9 cellular contexts compared by ENCODE assay signal in genomic region chr2:74181739-74182138, GRCh38. TPM values are rescaled to one million over a fixed set of nuclear protein-coding genes. Genes with fewer than 3 reads are reported as not detected.
DNase-seq lines count a peak whose midpoint lies in the region; ATAC-seq and TF ChIP-seq lines count a peak whose summit lies in the region.
"Had no signal": no experiment of that assay in that cellular context is flagged by ENCODE, and none has a peak within 500 bp of the region (broad histone marks: within the 10 kb centered on the region; RNA-seq: fewer than 3 reads in every experiment).

No MANE protein-coding gene starts in this region.

- no peaks in the 10 kb centered on the region for H3K9me3 ChIP-seq in PC-3 (ENCODE audit: low read length)
- H3K9me3 ChIP-seq in iPS-15b (ENCODE audit: control insufficient read depth, insufficient read depth, low read length), result no peaks in the 10 kb centered on the region

- no peaks in the 10 kb centered on the region for H3K36me3 ChIP-seq in PC-3 (ENCODE audit: low read depth, low read length)
- H3K36me3 ChIP-seq in iPS-15b (ENCODE audit: control insufficient read depth, insufficient read depth, low read length), result peaks cover 2% of the 10 kb centered on the region

- DNase-seq in DMS53 (lab: John Stamatoyannopoulos, UW), result peak; percentile 18
- no peak for DNase-seq in DMS53 treated with DMSO at 0.1 percent for 48 hours (lab: John Stamatoyannopoulos, UW; ENCODE audit: unreplicated experiment)
- DNase-seq in PC-3, result no peak
- DNase-seq in LoVo (ENCODE audit: low spot score), result no peak
- no peak for DNase-seq in activated naive CD4-positive, alpha-beta T cell (lab: John Stamatoyannopoulos, UW)
- no peak for DNase-seq in activated CD4-positive, alpha-beta T cell treated with anti-CD3 and anti-CD28 coated beads for 4 hours

- no peaks in the 10 kb centered on the region for H3K9me2 ChIP-seq in PC-3 (replicated peaks; ENCODE audit: low read length)

- TF ChIP-seq CTCF in PC-3 (conservative IDR thresholded peaks at IDR 0.05; ENCODE audit: low read depth, low read length), result no peak

- H3K9ac ChIP-seq in PC-3 (ENCODE audit: low read length) (no peak overlapping the region), iPS-15b (ENCODE audit: low read depth, low read length) (peak overlapping the region; percentile 14)

- no peaks in the 10 kb centered on the region for H3F3A ChIP-seq in PC-3 (ENCODE audit: low read length, unreplicated experiment)

- no peak overlapping the region for H3K4me2 ChIP-seq in PC-3 (ENCODE audit: low read length)

- H3K27me3 ChIP-seq in PC-3 (ENCODE audit: low read length), result no peaks in the 10 kb centered on the region
- H3K27me3 ChIP-seq in iPS-15b (ENCODE audit: control insufficient read depth, insufficient read depth, low read length), result no peaks in the 10 kb centered on the region

- peaks cover 9% of the 10 kb centered on the region for H3K4me1 ChIP-seq in PC-3 (ENCODE audit: insufficient read depth, low read length)
- H3K4me1 ChIP-seq in iPS-15b (ENCODE audit: control insufficient read depth, insufficient read depth, low read length), result peaks cover 10% of the 10 kb centered on the region

- H3K79me2 ChIP-seq in PC-3 (ENCODE audit: low read length), result peaks cover 19% of the 10 kb centered on the region

- H3K27ac ChIP-seq in PC-3 (ENCODE audit: low read length), result no peak overlapping the region
- H3K27ac ChIP-seq: 22Rv1 had no signal

- no TSS peak for BruUV-seq in PC-3 (replicated peaks; lab: Mats Ljungman, UMichigan)

- CTCF ChIA-PET in PC-3 (lab: Charles Lee), result no interaction called here

- ATAC-seq in HG03097 (IDR thresholded peaks at IDR 0.05; ENCODE audit: low FRiP score, unreplicated experiment) (peak; percentile 32), PC-3 (no peak)

- POLR2A ChIA-PET in PC-3 (lab: Charles Lee; ENCODE audit: unreplicated experiment), result interaction anchor here (0.5 kb wide), 1 partner anchor 353 kb away, joined by 6 read pairs; the partner anchor contains the start of gene STAMBP

- peaks cover 12% of the 10 kb centered on the region for H4K20me1 ChIP-seq in PC-3 (ENCODE audit: low read length)

- H2AFZ ChIP-seq in PC-3 (ENCODE audit: low read length), result peak overlapping the region; percentile 22; the same call in 1 of the 2 replicates

- intact Hi-C loops in PC-3 (cut with micrococcal nuclease), result no loop called here

- no peak overlapping the region for H3K4me3 ChIP-seq in PC-3 (ENCODE audit: low read length)
- no peak overlapping the region for H3K4me3 ChIP-seq in iPS-15b (ENCODE audit: low read depth, low read length)

RNA-seq across cellular contexts. Expression of gene MOB1A, which starts 3.1 kb away (rescaled TPM):
- 51.6 and 69.8 TPM in 2 replicates for total RNA-seq in PC-3 (2014; rRNA removed)

RNA-seq across cellular contexts. Expression of gene MTHFD2, which starts 16.7 kb away (rescaled TPM):
- total RNA-seq in PC-3 (2014; rRNA removed), result 115 and 118 TPM in 2 replicates

RNA-seq across cellular contexts. Expression of gene BOLA3, which starts 34.0 kb away (rescaled TPM):
- 60.9 and 104 TPM in 2 replicates for total RNA-seq in PC-3 (2014; rRNA removed)
